9 cellular contexts compared by ENCODE assay signal in genomic region chr7:100472854-100473499, GRCh38. TPM values are rescaled to one million over a fixed set of nuclear protein-coding genes. Genes with fewer than 3 reads are reported as not detected.
DNase-seq lines count a peak whose midpoint lies in the region; ATAC-seq and TF ChIP-seq lines count a peak whose summit lies in the region.
"Had no signal": no experiment of that assay in that cellular context is flagged by ENCODE, and none has a peak within 500 bp of the region (broad histone marks: within the 10 kb centered on the region; RNA-seq: fewer than 3 reads in every experiment).

No MANE protein-coding gene starts in this region.

- DNase-seq in DND-41, result no peak
- DNase-seq in Panc1 (ENCODE audit: low read depth, low spot score), result no peak
- DNase-seq in esophagus muscularis mucosa (ENCODE audit: extremely low spot score), result no peak
- DNase-seq in gastrocnemius medialis, result no peak
- no peak for DNase-seq in dedifferentiated amniotic fluid mesenchymal stem cell (ENCODE audit: extremely low spot score)
- DNase-seq in cerebellum (ENCODE audit: low spot score), result no peak
- DNase-seq in NCI-H2107 treated with DMSO at 0.1 percent for 48 hours (lab: John Stamatoyannopoulos, UW; ENCODE audit: unreplicated experiment), result no peak
- DNase-seq: stimulated activated CD4-positive, alpha-beta T cell treated with anti-CD3 and anti-CD28 coated beads, Interleukin-4, amount 100 ng/mL, for 1 hour had no signal

- no peak for TF ChIP-seq CTCF in DND-41 (IDR thresholded peaks at IDR 0.05; ENCODE audit: borderline replicate concordance, extremely low read depth, low read length, poor library complexity, severe bottlenecking)
- TF ChIP-seq CTCF in Panc1 (IDR thresholded peaks at IDR 0.05), result no peak
- TF ChIP-seq CTCF in esophagus muscularis mucosa (IDR thresholded peaks at IDR 0.05), result no peak
- no peak for TF ChIP-seq CTCF in gastrocnemius medialis (IDR thresholded peaks at IDR 0.05 in 4 of 5, conservative IDR thresholded peaks at IDR 0.05 in 1 of 5)

- peaks cover 32% of the 10 kb centered on the region for H3K79me2 ChIP-seq in DND-41 (ENCODE audit: insufficient read depth, low read length)

- POLR2A ChIA-PET in Panc1 (lab: Charles Lee), result interaction anchor here (0.6 kb wide), 1 partner anchor 118 kb away, joined by 4 read pairs; no protein-coding TSS in a partner anchor

- H3K36me3 ChIP-seq in DND-41 (ENCODE audit: insufficient read depth, low read length), result peaks cover 71% of the 10 kb centered on the region
- no peaks in the 10 kb centered on the region; the same call in 1 of the 2 replicates for H3K36me3 ChIP-seq in Panc1 (ENCODE audit: control insufficient read depth, insufficient read depth, low read length)
- H3K36me3 ChIP-seq in esophagus muscularis mucosa, result peaks cover 5 to 70% (median 44%) of the 10 kb centered on the region in 4 donors
- H3K36me3 ChIP-seq in gastrocnemius medialis, result peaks cover 0 to 11% of the 10 kb centered on the region in 2 donors

- no peak for ATAC-seq in DND-41 (ENCODE audit: insufficient read depth, low read depth)
- no peak for ATAC-seq in Panc1
- no peak for ATAC-seq in gastrocnemius medialis
- no peak for ATAC-seq in GM19455 (IDR thresholded peaks at IDR 0.05; ENCODE audit: unreplicated experiment)

- CTCF ChIA-PET in Panc1 (lab: Charles Lee), result no interaction called here

- TF ChIP-seq EP300 in esophagus muscularis mucosa (IDR thresholded peaks at IDR 0.05), result no peak

- peaks cover 47% of the 10 kb centered on the region for H4K20me1 ChIP-seq in DND-41 (ENCODE audit: insufficient read depth, low read length)

- 52% methylated on average over 14 of the region's 14 CpGs for WGBS in esophagus muscularis mucosa

- no peak overlapping the region for H2AFZ ChIP-seq in DND-41 (ENCODE audit: low read depth, low read length)

- H3K27ac ChIP-seq in DND-41 (ENCODE audit: low read length), result peak overlapping the region; percentile 25; the same call in 1 of the 2 replicates
- H3K27ac ChIP-seq in Panc1 (ENCODE audit: low read length), result peak overlapping the region; percentile 40; the same call in 1 of the 2 replicates
- H3K27ac ChIP-seq in esophagus muscularis mucosa (replicated peaks in 1 of 4), result peak overlapping the region; percentile 48 to 63 (median 56)
- H3K27ac ChIP-seq in gastrocnemius medialis, result peak overlapping the region; percentile 37 to 54 (median 50)

- in situ Hi-C loops in Panc1 (cut with HindIII; ENCODE audit: low pct_unique_long_range_greater_than_20kb, low sequenced_read_pairs) (no loop called here), gastrocnemius medialis (cut with MboI; ENCODE audit: low sequenced_read_pairs in 4 of 4) (loop anchor here (5.0 to 25.0 kb wide), 6 partner anchors 82 to 389 kb away; partner anchors contain the start of genes GIGYF1 (in 2 of the 4), SLC12A9 (in 2 of the 4), TRIP6 (in 2 of the 4) and EPO (in 1 of the 4))

- intact Hi-C loops in Panc1 (cut with micrococcal nuclease; ENCODE audit: unreplicated experiment), result no loop called here
- intact Hi-C loops in esophagus muscularis mucosa (cut with DNase I), result loop anchor here (10.0 kb wide), 1 partner anchor 222 kb away; the partner anchor contains the start of gene GIGYF1
- intact Hi-C loops in gastrocnemius medialis (cut with DNase I; ENCODE audit: low total_unique reads), result loop anchor here (10.0 kb wide), 2 partner anchors 202 to 232 kb away; partner anchors contain the start of genes GNB2 and POP7

- H3K9me3 ChIP-seq in DND-41 (ENCODE audit: insufficient read depth, low read length, severe bottlenecking) (no peaks in the 10 kb centered on the region), Panc1 (ENCODE audit: control insufficient read depth, insufficient read depth, low read depth, low read length) (no peaks in the 10 kb centered on the region), esophagus muscularis mucosa (no peaks in the 10 kb centered on the region), gastrocnemius medialis (no peaks in the 10 kb centered on the region)

- no peak for TF ChIP-seq POLR2A in esophagus muscularis mucosa (IDR thresholded peaks at IDR 0.05; ENCODE audit: low read depth)
- TF ChIP-seq POLR2A in gastrocnemius medialis (IDR thresholded peaks at IDR 0.05), result no peak

- H3K27me3 ChIP-seq in DND-41 (ENCODE audit: insufficient read depth, low read length, poor library complexity) (no peaks in the 10 kb centered on the region), Panc1 (ENCODE audit: control insufficient read depth, insufficient read depth, low read length) (no peaks in the 10 kb centered on the region), esophagus muscularis mucosa (no peaks in the 10 kb centered on the region), gastrocnemius medialis (no peaks in the 10 kb centered on the region)

- BruUV-seq in Panc1 (replicated peaks; lab: Mats Ljungman, UMichigan), result no TSS peak

- no peak overlapping the region for H3K4me3 ChIP-seq in DND-41 (ENCODE audit: low read depth in 1 of 2, low read length in 2 of 2)
- H3K4me3 ChIP-seq in Panc1 (ENCODE audit: low read depth in 2 of 2, low read length in 2 of 2), result no peak overlapping the region
- H3K4me3 ChIP-seq in esophagus muscularis mucosa, result no peak overlapping the region
- no peak overlapping the region for H3K4me3 ChIP-seq in gastrocnemius medialis

- H3K4me1 ChIP-seq in DND-41 (ENCODE audit: insufficient read depth, low read length) (peaks cover 32% of the 10 kb centered on the region), Panc1 (ENCODE audit: control insufficient read depth, insufficient read depth, low read length) (peaks cover 35% of the 10 kb centered on the region), esophagus muscularis mucosa (peaks cover 70 to 95% (median 89%) of the 10 kb centered on the region in 4 donors), gastrocnemius medialis (peaks cover 29 to 32% of the 10 kb centered on the region in 2 donors)

- no peak overlapping the region for H3K9ac ChIP-seq in DND-41 (ENCODE audit: low read depth, low read length)

- no peak overlapping the region for H3K4me2 ChIP-seq in DND-41 (ENCODE audit: insufficient read depth, low read length)

RNA-seq across cellular contexts. Expression of gene TSC22D4, which starts 6.0 kb away (rescaled TPM):
- total RNA-seq in Panc1 (2021; ENCODE audit: unreplicated experiment), result 82.6 TPM
- 73.5 TPM for polyA plus RNA-seq in Panc1 (2012; ENCODE audit: insufficient read length)
- 10 to 100 TPM; 26.2 to 51.4 (median 33.1) TPM for total RNA-seq in esophagus muscularis mucosa
- 10 to 100 TPM; 14.3 to 25.5 (median 21.2) TPM for total RNA-seq in gastrocnemius medialis
- 12.7 TPM for total RNA-seq in cerebellum

RNA-seq across cellular contexts. Expression of gene SPACDR, which starts 8.9 kb away (rescaled TPM):
- total RNA-seq in Panc1 (2021; ENCODE audit: unreplicated experiment) (1.5 TPM), esophagus muscularis mucosa (under 1 TPM in 1 of 4 donors, not detected in 3; 0.78 TPM), gastrocnemius medialis (under 1 TPM in 1 of 4 donors, not detected in 3; 0.29 TPM), cerebellum (0.54 TPM)
- 2.5 TPM for polyA plus RNA-seq in Panc1 (2012; ENCODE audit: insufficient read length)

RNA-seq across cellular contexts. Expression of gene NYAP1, which starts 10.8 kb away (rescaled TPM):
- total RNA-seq in Panc1 (2021; ENCODE audit: unreplicated experiment), result 4.0 TPM
- polyA plus RNA-seq in Panc1 (2012; ENCODE audit: insufficient read length), result 6.5 TPM
- 1 to 10 TPM; 1.7 to 3.2 (median 1.9) TPM for total RNA-seq in esophagus muscularis mucosa
- total RNA-seq in gastrocnemius medialis, result under 1 TPM in 1 of 4 donors, not detected in 3; 0.29 TPM
- total RNA-seq in cerebellum, result 18.2 TPM

RNA-seq across cellular contexts. Expression of gene PPP1R35, which starts 36.7 kb away (rescaled TPM):
- 74.4 TPM for total RNA-seq in Panc1 (2021; ENCODE audit: unreplicated experiment)
- 63.9 TPM for polyA plus RNA-seq in Panc1 (2012; ENCODE audit: insufficient read length)
- 10 to 100 TPM; 24.5 to 35.1 (median 27.0) TPM for total RNA-seq in esophagus muscularis mucosa
- total RNA-seq in gastrocnemius medialis, result 10 to 100 TPM in 3 of 4 donors, 1 to 10 TPM in 1; 5.1 to 16.0 (median 13.0) TPM
- total RNA-seq in cerebellum, result 6.4 TPM

RNA-seq across cellular contexts. Expression of gene MEPCE, which starts 43.3 kb away (rescaled TPM):
- 72.1 TPM for total RNA-seq in Panc1 (2021; ENCODE audit: unreplicated experiment)
- polyA plus RNA-seq in Panc1 (2012; ENCODE audit: insufficient read length), result 77.1 TPM
- total RNA-seq in esophagus muscularis mucosa, result 10 to 100 TPM; 21.2 to 44.9 (median 40.6) TPM
- 10 to 100 TPM; 23.5 to 39.9 (median 28.6) TPM for total RNA-seq in gastrocnemius medialis
- 18.5 TPM for total RNA-seq in cerebellum
